9 cellular contexts compared by ENCODE assay signal in the genomic region with DNA sequence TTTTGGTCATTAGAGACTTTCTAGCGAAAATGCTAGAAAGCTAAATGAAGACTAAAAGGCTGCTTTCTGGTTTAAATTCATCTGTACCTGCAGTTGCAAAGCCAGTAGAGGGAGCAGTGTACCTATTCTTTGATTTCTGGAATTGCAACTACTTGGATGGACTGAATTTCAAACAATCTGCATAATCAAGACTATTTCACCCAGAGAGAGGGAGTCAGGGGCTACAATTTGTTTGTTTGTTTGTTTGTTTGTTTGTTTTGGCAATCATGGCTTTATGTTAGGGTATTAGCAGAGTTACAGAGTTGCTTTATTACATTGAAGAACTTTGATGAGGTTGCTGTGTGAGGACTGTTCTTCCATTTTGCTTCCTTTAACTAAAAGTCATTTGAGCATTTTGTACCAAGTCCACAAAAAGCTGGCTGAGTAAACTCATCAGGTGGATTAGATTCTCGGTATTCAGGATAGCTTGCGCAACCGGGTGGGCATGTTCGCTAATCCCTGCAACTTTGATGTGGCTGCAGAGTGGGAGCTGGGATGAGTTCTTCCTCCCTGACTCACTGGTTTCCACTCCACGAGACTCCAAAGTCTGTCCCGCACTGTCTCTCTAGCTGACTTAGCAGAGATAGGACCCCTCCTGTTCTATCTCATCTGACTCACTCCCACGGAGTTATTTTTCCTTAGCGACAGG.
DNase-seq lines count a peak whose midpoint lies in the region; ATAC-seq and TF ChIP-seq lines count a peak whose summit lies in the region.
"Had no signal": no experiment of that assay in that cellular context is flagged by ENCODE, and none has a peak within 500 bp of the region (broad histone marks: within the 10 kb centered on the region; RNA-seq: fewer than 3 reads in every experiment).

No MANE protein-coding gene starts in this region.

- H3K27me3 ChIP-seq in CD4-positive, alpha-beta memory T cell (ENCODE audit: insufficient read depth, low read length): no peaks in the 10 kb centered on the region
- H3K27me3 ChIP-seq in dorsolateral prefrontal cortex (peaks cover 0 to 4% (median 0%) of the 10 kb centered on the region in 45 donors), mesenchymal stem cell (ENCODE audit: control insufficient read depth in 1 of 2, insufficient read depth in 1 of 2, low read length in 2 of 2) (no peaks in the 10 kb centered on the region)

- intact Hi-C loops in CD4-positive, alpha-beta memory T cell (cut with micrococcal nuclease): loop anchor here (1.0 kb wide), 1 partner anchor 890 kb away; no protein-coding TSS in a partner anchor
- intact Hi-C loops in OCI-LY7 (cut with micrococcal nuclease; ENCODE audit: unreplicated experiment) (loop anchor here (5.0 kb wide), 1 partner anchor 888 kb away; no protein-coding TSS in a partner anchor), dorsolateral prefrontal cortex (cut with DNase I) (loop anchor here in 1 of 2 donors (10.0 kb wide), 3 partner anchors 511 to 1231 kb away; a partner anchor contains a TSS)

- H3K9me3 Mint-ChIP-seq in CD4-positive, alpha-beta memory T cell: peaks cover 0 to 16% (median 10%) of the 10 kb centered on the region in 8 donors
- no peaks in the 10 kb centered on the region; the same call in 1 of the 2 replicates for H3K9me3 Mint-ChIP-seq in HFFc6

- no TSS peak for BruUV-seq in OCI-LY7 (replicated peaks; lab: Mats Ljungman, UMichigan)

- no peak overlapping the region for H3K27ac ChIP-seq in CD4-positive, alpha-beta memory T cell (ENCODE audit: low read depth, low read length)
- H3K27ac ChIP-seq in OCI-LY7 (ENCODE audit: low read depth, low read length, poor library complexity, severe bottlenecking) (no peak overlapping the region), dorsolateral prefrontal cortex (no peak overlapping the region), mesenchymal stem cell (ENCODE audit: low read length, poor library complexity, severe bottlenecking) (peak overlapping the region; percentile 84)

- CTCF ChIA-PET in CD4-positive, alpha-beta memory T cell (lab: Charles Lee; ENCODE audit: partially characterized antibody): interaction anchor here (0.8 to 3.9 kb wide), 7 partner anchors 12 to 897 kb away, joined by 3 to 26 read pairs (median 6); no protein-coding TSS in a partner anchor
- CTCF ChIA-PET in OCI-LY7 (lab: Charles Lee; ENCODE audit: unreplicated experiment): no interaction called here

- TF ChIP-seq CTCF in HFFc6 (IDR thresholded peaks at IDR 0.05) (peak; percentile 82), OCI-LY7 (conservative IDR thresholded peaks at IDR 0.05; ENCODE audit: low read length) (peak; percentile 91), dorsolateral prefrontal cortex (IDR thresholded peaks at IDR 0.05 in 54 of 56, conservative IDR thresholded peaks at IDR 0.05 in 2 of 56; ENCODE audit: low read depth in 1 of 56, partially characterized antibody in 56 of 56) (peak; percentile 56 to 87 (median 68))

- H3K4me1 ChIP-seq in CD4-positive, alpha-beta memory T cell (ENCODE audit: insufficient read depth, low read length): no peaks in the 10 kb centered on the region
- H3K4me1 ChIP-seq in OCI-LY7 (ENCODE audit: insufficient read depth, low read length, poor library complexity, severe bottlenecking) (no peaks in the 10 kb centered on the region), mesenchymal stem cell (ENCODE audit: control insufficient read depth, insufficient read depth, low read depth, low read length) (peaks cover 3% of the 10 kb centered on the region)

- H3K4me1 Mint-ChIP-seq in CD4-positive, alpha-beta memory T cell: peaks cover 0 to 2% (median 0%) of the 10 kb centered on the region in 4 donors
- peaks cover 17% of the 10 kb centered on the region for H3K4me1 Mint-ChIP-seq in HFFc6 (ENCODE audit: low read depth)

- peaks cover 7 to 23% of the 10 kb centered on the region in 2 donors for H3K27me3 Mint-ChIP-seq in CD4-positive, alpha-beta memory T cell
- peaks cover 9% of the 10 kb centered on the region for H3K27me3 Mint-ChIP-seq in HFFc6 (ENCODE audit: insufficient read depth)
- H3K27me3 Mint-ChIP-seq: IgD-negative memory B cell had no signal

- peak overlapping the region in 1 of 2 experiments; percentile 62 for H3K18ac ChIP-seq in mesenchymal stem cell (ENCODE audit: low read depth in 1 of 2, low read length in 2 of 2)

- no peaks in the 10 kb centered on the region for H3K79me2 ChIP-seq in OCI-LY7 (ENCODE audit: insufficient read depth, low read depth, low read length)

- H3K36me3 ChIP-seq in CD4-positive, alpha-beta memory T cell (ENCODE audit: insufficient read depth, low read length): no peaks in the 10 kb centered on the region
- H3K36me3 ChIP-seq in OCI-LY7 (ENCODE audit: insufficient read depth, low read length) (no peaks in the 10 kb centered on the region), mesenchymal stem cell (ENCODE audit: control insufficient read depth in 1 of 2, insufficient read depth in 2 of 2, low read depth in 1 of 2, low read length in 2 of 2) (no peaks in the 10 kb centered on the region)

- H4K20me1 ChIP-seq in OCI-LY7 (ENCODE audit: insufficient read depth, low read length): no peaks in the 10 kb centered on the region

- no peaks in the 10 kb centered on the region for H3K9me2 ChIP-seq in OCI-LY7 (ENCODE audit: insufficient read depth, low read length)

- H2BK120ac ChIP-seq in mesenchymal stem cell (ENCODE audit: low read depth, low read length): no peak overlapping the region

- H3K14ac ChIP-seq in mesenchymal stem cell (ENCODE audit: low read length in 2 of 2): no peak overlapping the region

- no peak overlapping the region for H3K4me3 Mint-ChIP-seq in CD4-positive, alpha-beta memory T cell
- H3K4me3 Mint-ChIP-seq in HFFc6: peak overlapping the region; percentile 71
- H3K4me3 Mint-ChIP-seq: IgD-negative memory B cell had no signal

- H3K79me1 ChIP-seq in mesenchymal stem cell (replicated peaks; ENCODE audit: low read length, poor library complexity, severe bottlenecking): no peaks in the 10 kb centered on the region

- no peak overlapping the region for H3K23ac ChIP-seq in mesenchymal stem cell (ENCODE audit: low read length in 2 of 2)

- no peak overlapping the region for H3K4me3 ChIP-seq in CD4-positive, alpha-beta memory T cell (ENCODE audit: low read length in 2 of 2)
- H3K4me3 ChIP-seq in OCI-LY7 (ENCODE audit: low read depth, low read length, poor library complexity, severe bottlenecking) (no peak overlapping the region), dorsolateral prefrontal cortex (peak overlapping the region in 1 of 59 donors; percentile 26), mesenchymal stem cell (ENCODE audit: insufficient read depth in 1 of 2, low read depth in 1 of 2, low read length in 2 of 2) (peak overlapping the region in 1 of 2 experiments; percentile 67)

- H2AK5ac ChIP-seq in mesenchymal stem cell (ENCODE audit: low read length, severe bottlenecking): no peak overlapping the region

- no peak overlapping the region for H4K91ac ChIP-seq in mesenchymal stem cell (ENCODE audit: low read length)

- no peak overlapping the region for H2BK15ac ChIP-seq in mesenchymal stem cell (ENCODE audit: low read depth, poor library complexity, severe bottlenecking)

- H2BK12ac ChIP-seq in mesenchymal stem cell (ENCODE audit: low read length in 2 of 2): no peak overlapping the region

- H2AFZ ChIP-seq in OCI-LY7 (ENCODE audit: low read length) (no peak overlapping the region), mesenchymal stem cell (ENCODE audit: low read depth, low read length) (no peak overlapping the region)

- peak overlapping the region; percentile 79 for H3K9ac ChIP-seq in mesenchymal stem cell (ENCODE audit: low read length)

- POLR2A ChIA-PET in CD4-positive, alpha-beta memory T cell (lab: Charles Lee; ENCODE audit: partially characterized antibody): interaction anchor here (0.5 kb wide), 1 partner anchor 289 kb away, joined by 3 read pairs; no protein-coding TSS in a partner anchor
- POLR2A ChIA-PET in OCI-LY7 (lab: Charles Lee): no interaction called here

- DNase-seq in CD4-positive, alpha-beta memory T cell: peak in 4 of 5 donors; percentile 15 to 35 (median 28)
- DNase-seq in HFFc6 (peak; percentile 69), OCI-LY7 (ENCODE audit: low spot score) (peak; percentile 48), dorsolateral prefrontal cortex (peak in 1 of 10 donors; percentile 3), mesenchymal stem cell (peak; percentile 80), T-helper 9 cell (no peak)

- peak overlapping the region; percentile 31 for H2BK5ac ChIP-seq in mesenchymal stem cell (ENCODE audit: low read depth, low read length, poor library complexity, severe bottlenecking)

- H3K4ac ChIP-seq in mesenchymal stem cell (ENCODE audit: low read depth in 1 of 2, low read length in 2 of 2): no peak overlapping the region

- ATAC-seq in HG02973 (IDR thresholded peaks at IDR 0.05; ENCODE audit: unreplicated experiment): no peak
- no peak for ATAC-seq in GM19328 (IDR thresholded peaks at IDR 0.05; ENCODE audit: unreplicated experiment)

- H3K36me3 Mint-ChIP-seq in CD4-positive, alpha-beta memory T cell: no peaks in the 10 kb centered on the region
- H3K36me3 Mint-ChIP-seq in HFFc6 (ENCODE audit: low read depth): no peaks in the 10 kb centered on the region

- no peak overlapping the region for H3K27ac Mint-ChIP-seq in CD4-positive, alpha-beta memory T cell
- peak overlapping the region; percentile 50; the same call in 1 of the 2 replicates for H3K27ac Mint-ChIP-seq in HFFc6
- H3K27ac Mint-ChIP-seq: IgD-negative memory B cell had no signal

- H3K4me2 ChIP-seq in OCI-LY7 (ENCODE audit: low read length) (no peak overlapping the region), mesenchymal stem cell (ENCODE audit: low read length, poor library complexity, severe bottlenecking) (peak overlapping the region; percentile 66)

- H4K8ac ChIP-seq in mesenchymal stem cell (ENCODE audit: low read length): no peak overlapping the region

- no peaks in the 10 kb centered on the region for H3K9me3 ChIP-seq in CD4-positive, alpha-beta memory T cell (ENCODE audit: control insufficient read depth in 1 of 2, low read length in 2 of 2)
- H3K9me3 ChIP-seq in OCI-LY7 (ENCODE audit: low read length) (no peaks in the 10 kb centered on the region), mesenchymal stem cell (ENCODE audit: control insufficient read depth, low read length) (peaks cover 12% of the 10 kb centered on the region)

- WGBS in mesenchymal stem cell: 20% methylated on average over 9 of the region's 9 CpGs
